ENCODE assay signal across 12 cellular contexts in the genomic region with DNA sequence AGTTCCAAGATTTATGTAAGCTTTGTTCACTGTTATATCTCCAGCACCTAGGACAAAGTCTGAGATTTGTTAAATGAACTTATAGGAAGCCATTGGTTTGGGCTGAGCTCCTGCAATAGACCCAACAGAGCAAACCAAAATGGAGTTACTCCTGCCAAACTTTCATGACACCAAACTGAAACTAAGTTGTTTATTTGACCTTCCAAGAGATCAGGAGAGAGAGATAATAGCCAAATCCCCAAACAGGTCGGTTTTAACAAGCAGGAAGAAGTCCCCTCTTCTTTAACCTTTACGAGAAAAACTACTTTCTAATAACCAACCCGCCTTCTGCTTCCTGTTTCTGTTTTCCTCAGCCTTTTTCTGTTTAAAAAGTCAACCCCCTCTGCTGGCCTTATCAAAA. TPM values are rescaled to one million over a fixed set of nuclear protein-coding genes. Genes with fewer than 3 reads are reported as not detected.
A peak's percentile ranks its signal among the peaks of the same experiment; 100 is the strongest.
DNase-seq lines count a peak whose midpoint lies in the region; ATAC-seq and TF ChIP-seq lines count a peak whose summit lies in the region.
"Had no signal": no experiment of that assay in that cellular context is flagged by ENCODE, and none has a peak within 500 bp of the region (broad histone marks: within the 10 kb centered on the region; RNA-seq: fewer than 3 reads in every experiment).

No MANE protein-coding gene starts in this region.

- CTCF ChIA-PET in activated CD4-positive, alpha-beta T cell treated with anti-CD3 and anti-CD28 coated beads, Interleukin-2, amount 10 ng/mL, durations not matched to agents 7 days and 5 days (lab: Charles Lee): interaction anchor here (0.8 to 1.4 kb wide), 4 partner anchors 17 to 659 kb away, joined by 3 to 6 read pairs (median 4); no protein-coding TSS in a partner anchor

- TF ChIP-seq CTCF in smooth muscle cell (IDR thresholded peaks at IDR 0.05; ENCODE audit: borderline replicate concordance, insufficient read depth, poor library complexity, severe bottlenecking) (no peak), type B pancreatic cell (conservative IDR thresholded peaks at IDR 0.05) (no peak)

- H3K4me2 ChIP-seq in smooth muscle cell: no peak overlapping the region

- 44% methylated on average over 3 of the region's 3 CpGs for WGBS in smooth muscle cell (ENCODE audit: low lambda C conversion rate)

- H3K27ac ChIP-seq in smooth muscle cell (ENCODE audit: low read depth): no peak overlapping the region
- H3K27ac ChIP-seq: SJSA1, thoracic aorta had no signal

- no peak for DNase-seq in activated CD4-positive, alpha-beta T cell treated with anti-CD3 and anti-CD28 coated beads, Interleukin-2, amount 10 ng/mL, durations not matched to agents 7 days and 5 days
- no peak for DNase-seq in activated CD4-positive, alpha-beta T cell treated with anti-CD3 and anti-CD28 coated beads for 1 hour
- DNase-seq in activated naive CD4-positive, alpha-beta T cell treated with anti-CD3 and anti-CD28 coated beads, Interleukin-2, amount 50 U/mL, for 72 hours (ENCODE audit: low spot score in 2 of 2): no peak
- no peak for DNase-seq in smooth muscle cell (lab: John Stamatoyannopoulos, UW; ENCODE audit: unreplicated experiment)
- DNase-seq in type B pancreatic cell (ENCODE audit: extremely low spot score, unreplicated experiment): no peak
- DNase-seq: mammary epithelial cell, NCI-H1436 treated with DMSO at 0.1 percent for 48 hours had no signal

- H3K27ac Mint-ChIP-seq in activated CD4-positive, alpha-beta T cell treated with anti-CD3 and anti-CD28 coated beads, Interleukin-2, amount 10 ng/mL, durations not matched to agents 7 days and 5 days: peak overlapping the region; percentile 87
- H3K27ac Mint-ChIP-seq in activated naive CD4-positive, alpha-beta T cell treated with anti-CD3 and anti-CD28 coated beads, Interleukin-2, amount 50 U/mL, for 72 hours: peak overlapping the region; percentile 65 to 66
- no peak overlapping the region for H3K27ac Mint-ChIP-seq in type B pancreatic cell

- H3K36me3 Mint-ChIP-seq in activated CD4-positive, alpha-beta T cell treated with anti-CD3 and anti-CD28 coated beads, Interleukin-2, amount 10 ng/mL, durations not matched to agents 7 days and 5 days (ENCODE audit: low read depth): peaks cover 10% of the 10 kb centered on the region
- peaks cover 0 to 14% of the 10 kb centered on the region in 2 donors for H3K36me3 Mint-ChIP-seq in activated naive CD4-positive, alpha-beta T cell treated with anti-CD3 and anti-CD28 coated beads, Interleukin-2, amount 50 U/mL, for 72 hours
- no peaks in the 10 kb centered on the region for H3K36me3 Mint-ChIP-seq in type B pancreatic cell

- H2AFZ ChIP-seq in smooth muscle cell (ENCODE audit: low read depth): peak overlapping the region; percentile 45

- H3K9me3 Mint-ChIP-seq in activated CD4-positive, alpha-beta T cell treated with anti-CD3 and anti-CD28 coated beads, Interleukin-2, amount 10 ng/mL, durations not matched to agents 7 days and 5 days: peaks cover 2% of the 10 kb centered on the region
- H3K9me3 Mint-ChIP-seq in activated naive CD4-positive, alpha-beta T cell treated with anti-CD3 and anti-CD28 coated beads, Interleukin-2, amount 50 U/mL, for 72 hours: peaks cover 0 to 3% of the 10 kb centered on the region in 2 donors
- H3K9me3 Mint-ChIP-seq in type B pancreatic cell: no peaks in the 10 kb centered on the region

- no peaks in the 10 kb centered on the region for H3K9me3 ChIP-seq in smooth muscle cell (replicated peaks; ENCODE audit: low read depth)
- H3K9me3 ChIP-seq: SJSA1, thoracic aorta had no signal

- H3K79me2 ChIP-seq in smooth muscle cell (ENCODE audit: low read depth): no peaks in the 10 kb centered on the region

- H3K27me3 ChIP-seq in smooth muscle cell (ENCODE audit: low read depth): no peaks in the 10 kb centered on the region
- H3K27me3 ChIP-seq: SJSA1 had no signal

- H4K20me1 ChIP-seq in smooth muscle cell (ENCODE audit: low read depth): no peaks in the 10 kb centered on the region

- POLR2A ChIA-PET in activated CD4-positive, alpha-beta T cell treated with anti-CD3 and anti-CD28 coated beads, Interleukin-2, amount 10 ng/mL, durations not matched to agents 7 days and 5 days (lab: Charles Lee): no interaction called here

- no peaks in the 10 kb centered on the region for H3F3A ChIP-seq in smooth muscle cell (ENCODE audit: low read depth)

- no peak overlapping the region for H3K4me3 Mint-ChIP-seq in activated CD4-positive, alpha-beta T cell treated with anti-CD3 and anti-CD28 coated beads, Interleukin-2, amount 10 ng/mL, durations not matched to agents 7 days and 5 days
- H3K4me3 Mint-ChIP-seq in type B pancreatic cell: no peak overlapping the region

- H3K4me1 Mint-ChIP-seq in activated CD4-positive, alpha-beta T cell treated with anti-CD3 and anti-CD28 coated beads, Interleukin-2, amount 10 ng/mL, durations not matched to agents 7 days and 5 days: peaks cover 37% of the 10 kb centered on the region
- peaks cover 20% of the 10 kb centered on the region for H3K4me1 Mint-ChIP-seq in type B pancreatic cell (ENCODE audit: unreplicated experiment)

- H3K9ac ChIP-seq in smooth muscle cell (ENCODE audit: low read depth): no peak overlapping the region

- no peaks in the 10 kb centered on the region for H3K4me1 ChIP-seq in smooth muscle cell (ENCODE audit: low read depth)

- no peaks in the 10 kb centered on the region for H3K27me3 Mint-ChIP-seq in activated CD4-positive, alpha-beta T cell treated with anti-CD3 and anti-CD28 coated beads, Interleukin-2, amount 10 ng/mL, durations not matched to agents 7 days and 5 days
- H3K27me3 Mint-ChIP-seq in type B pancreatic cell: no peaks in the 10 kb centered on the region

- H3K4me3 ChIP-seq in smooth muscle cell: no peak overlapping the region
- H3K4me3 ChIP-seq: SJSA1, thoracic aorta had no signal

- ATAC-seq in HG03025 (IDR thresholded peaks at IDR 0.05; ENCODE audit: low FRiP score, unreplicated experiment) (peak; percentile 41), HG03565 (IDR thresholded peaks at IDR 0.05; ENCODE audit: unreplicated experiment) (no peak), GM21825 (IDR thresholded peaks at IDR 0.05; ENCODE audit: unreplicated experiment) (no peak)
- peak in 1 of 2 donors; percentile 41 for ATAC-seq in activated naive CD4-positive, alpha-beta T cell treated with anti-CD3 and anti-CD28 coated beads, Interleukin-2, amount 50 U/mL, for 72 hours

- no peaks in the 10 kb centered on the region for H3K36me3 ChIP-seq in smooth muscle cell (ENCODE audit: low read depth)
- H3K36me3 ChIP-seq: SJSA1, thoracic aorta had no signal

RNA-seq across cellular contexts. Expression of a gene that starts 54.9 kb away (rescaled TPM):
- under 1 TPM; 0.27 TPM for total RNA-seq in activated CD4-positive, alpha-beta T cell treated with anti-CD3 and anti-CD28 coated beads, Interleukin-2, amount 10 ng/mL, durations not matched to agents 7 days and 5 days
- total RNA-seq in activated naive CD4-positive, alpha-beta T cell treated with anti-CD3 and anti-CD28 coated beads, Interleukin-2, amount 50 U/mL, for 72 hours: under 1 TPM in 1 of 2 donors, not detected in 1; 0.12 TPM
- total RNA-seq in smooth muscle cell (0.67 and 0.72 TPM in 2 replicates), type B pancreatic cell (ENCODE audit: low replicate concordance) (19.0 and 23.6 TPM in 2 replicates)
- polyA plus RNA-seq in smooth muscle cell: 0.63 TPM in 1 of 2 replicates, not detected in the other
- total RNA-seq: SJSA1 had no signal

Comparison
In these comparisons a context has a peak if more than half of its experiments do, and no peak if none do; other contexts are left out.
1. RNA of a gene that starts 54.9 kb away (total RNA-seq): 19.0 to 23.6 TPM in type B pancreatic cell; 0.67 to 0.72 TPM in smooth muscle cell, 0.27 TPM in activated CD4-positive, alpha-beta T cell treated with anti-CD3 and anti-CD28 coated beads, Interleukin-2, amount 10 ng/mL, durations not matched to agents 7 days and 5 days and 0.12 TPM in activated naive CD4-positive, alpha-beta T cell treated with anti-CD3 and anti-CD28 coated beads, Interleukin-2, amount 50 U/mL, for 72 hours; every median in the first group is over 10 times any median in the second.